Comparison of ENCODE assay signal across 8 cellular contexts in the genomic region with DNA sequence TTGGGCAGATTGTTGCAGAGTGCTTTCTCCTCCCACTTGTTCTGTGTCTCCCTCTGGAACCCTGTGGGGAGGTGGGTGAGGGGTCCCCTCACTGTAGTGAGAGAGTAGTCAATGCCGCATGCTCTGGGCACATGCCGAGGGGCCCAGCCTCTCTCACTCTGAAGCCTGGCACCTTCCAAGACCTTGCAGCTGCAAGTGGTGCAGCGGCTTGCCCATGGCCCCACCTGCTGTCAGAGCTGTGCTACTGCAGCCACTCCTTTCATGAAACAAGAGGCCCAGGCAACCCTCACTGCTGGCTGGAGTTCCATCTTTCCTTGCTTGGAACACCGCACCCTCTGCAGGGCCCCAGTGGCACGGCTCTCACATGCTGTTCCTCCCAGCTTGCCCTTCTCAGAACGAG. TPM values are rescaled to one million over a fixed set of nuclear protein-coding genes. Genes with fewer than 3 reads are reported as not detected.
DNase-seq lines count a peak whose midpoint lies in the region; ATAC-seq and TF ChIP-seq lines count a peak whose summit lies in the region.

No MANE protein-coding gene starts in this region.

- H3K4me3 Mint-ChIP-seq in CD4-positive, alpha-beta T cell = no peak overlapping the region
- no peak overlapping the region for H3K4me3 Mint-ChIP-seq in memory B cell

- H3K27me3 Mint-ChIP-seq in CD4-positive, alpha-beta T cell = no peaks in the 10 kb centered on the region
- no peaks in the 10 kb centered on the region for H3K27me3 Mint-ChIP-seq in memory B cell

- intact Hi-C loops in CD4-positive, alpha-beta T cell (cut with DNase I, micrococcal nuclease) = loop anchor here (1.0 to 10.0 kb wide), 5 partner anchors 41 to 445 kb away; no protein-coding TSS in a partner anchor
- intact Hi-C loops in dorsolateral prefrontal cortex (cut with DNase I) = loop anchor here in 1 of 2 donors (5.0 kb wide), 1 partner anchor 366 kb away; no protein-coding TSS in a partner anchor

- H3K4me3 ChIP-seq in dorsolateral prefrontal cortex = peak overlapping the region in 1 of 59 donors; percentile 8

- H3K4me1 Mint-ChIP-seq in CD4-positive, alpha-beta T cell (ENCODE audit: low read depth) = peaks cover 4% of the 10 kb centered on the region
- H3K4me1 Mint-ChIP-seq in memory B cell = peaks cover 2% of the 10 kb centered on the region

- no peak overlapping the region for H3K27ac ChIP-seq in CD4-positive, alpha-beta T cell (ENCODE audit: low read depth, low read length)
- H3K27ac ChIP-seq in dorsolateral prefrontal cortex = peak overlapping the region in 2 of 59 donors; percentile 26 to 27

- CTCF ChIA-PET in CD4-positive, alpha-beta T cell (lab: Charles Lee) = no interaction called here

- POLR2A ChIA-PET in CD4-positive, alpha-beta T cell (lab: Charles Lee) = interaction anchor here (0.8 to 2.0 kb wide), 3 partner anchors 34 to 43 kb away, joined by 3 to 7 read pairs (median 5); no protein-coding TSS in a partner anchor

- H3K27ac Mint-ChIP-seq in CD4-positive, alpha-beta T cell = no peak overlapping the region
- H3K27ac Mint-ChIP-seq in memory B cell = no peak overlapping the region

- peak; percentile 98 for ATAC-seq in CD4-positive, alpha-beta T cell (ENCODE audit: poor library complexity)
- ATAC-seq in memory B cell (ENCODE audit: low read depth) (peak; percentile 67), GM21447 (IDR thresholded peaks at IDR 0.05; ENCODE audit: unreplicated experiment) (no peak), GM21576 (IDR thresholded peaks at IDR 0.05; ENCODE audit: unreplicated experiment) (no peak)

- no peaks in the 10 kb centered on the region for H3K36me3 Mint-ChIP-seq in CD4-positive, alpha-beta T cell (ENCODE audit: low read depth)
- H3K36me3 Mint-ChIP-seq in memory B cell = no peaks in the 10 kb centered on the region

- DNase-seq in CD4-positive, alpha-beta T cell = peak; percentile 56 to 72 (median 66)
- DNase-seq in Kasumi-1 (lab: John Stamatoyannopoulos, UW) = peak; percentile 3 to 7
- DNase-seq in activated CD4-positive, alpha-beta T cell treated with anti-CD3 and anti-CD28 coated beads, Interleukin-2, amount 50 U/mL, for 1 hour = peak; percentile 69
- DNase-seq in dorsolateral prefrontal cortex = peak; percentile 67 to 88 (median 85)
- peak; percentile 42 to 59 for DNase-seq in memory B cell (ENCODE audit: low spot score in 2 of 2)
- DNase-seq in stimulated activated CD8-positive, alpha-beta memory T cell treated with anti-CD3 and anti-CD28 coated beads, Interleukin-15, amount 100 ng/mL, for 1 hour (ENCODE audit: low read depth) = peak; percentile 24

- H3K9me3 Mint-ChIP-seq in CD4-positive, alpha-beta T cell = no peaks in the 10 kb centered on the region
- H3K9me3 Mint-ChIP-seq in memory B cell = no peaks in the 10 kb centered on the region

- TF ChIP-seq CTCF in CD4-positive, alpha-beta T cell (IDR thresholded peaks at IDR 0.05) = peak; percentile 75
- peak; percentile 64 to 96 (median 91) for TF ChIP-seq CTCF in dorsolateral prefrontal cortex (IDR thresholded peaks at IDR 0.05 in 54 of 56, conservative IDR thresholded peaks at IDR 0.05 in 2 of 56; ENCODE audit: low read depth in 1 of 56, partially characterized antibody in 56 of 56)

- H3K9me3 ChIP-seq in CD4-positive, alpha-beta T cell (ENCODE audit: control insufficient read depth, low read length) = no peaks in the 10 kb centered on the region

- no peaks in the 10 kb centered on the region for H3K27me3 ChIP-seq in CD4-positive, alpha-beta T cell (ENCODE audit: control insufficient read depth, insufficient read depth, low read length)
- peaks cover 0 to 3% (median 0%) of the 10 kb centered on the region in 45 donors for H3K27me3 ChIP-seq in dorsolateral prefrontal cortex

RNA-seq across cellular contexts. Expression of gene COL6A1, which starts 58.4 kb away (rescaled TPM):
- 1 to 10 TPM; 8.0 to 8.5 TPM for total RNA-seq in CD4-positive, alpha-beta T cell
- 100 to 1,000 TPM in 9 of 120 experiments, 10 to 100 TPM in 111; 33.4 to 128 (median 64.7) TPM for total RNA-seq in dorsolateral prefrontal cortex

Comparison
In these comparisons a context has a peak if more than half of its experiments do, and no peak if none do; other contexts are left out.
1. ATAC-seq: peak in CD4-positive, alpha-beta T cell (single experiment) and memory B cell (single experiment); none in GM21447 (single experiment) and GM21576 (single experiment).
2. DNase-seq: peak in every context shown above with its lines; median percentile 85 in dorsolateral prefrontal cortex; 69 in activated CD4-positive, alpha-beta T cell treated with anti-CD3 and anti-CD28 coated beads, Interleukin-2, amount 50 U/mL, for 1 hour; 66 in CD4-positive, alpha-beta T cell; 50 in memory B cell; 24 in stimulated activated CD8-positive, alpha-beta memory T cell treated with anti-CD3 and anti-CD28 coated beads, Interleukin-15, amount 100 ng/mL, for 1 hour; 5 in Kasumi-1.